ENCODE assay signal across 8 cellular contexts in genomic region chr19:3499738-3500428, GRCh38. TPM values are rescaled to one million over a fixed set of nuclear protein-coding genes. Genes with fewer than 3 reads are reported as not detected.
A peak's percentile ranks its signal among the peaks of the same experiment; 100 is the strongest.
DNase-seq lines count a peak whose midpoint lies in the region; ATAC-seq, FAIRE-seq and TF ChIP-seq lines count a peak whose summit lies in the region.

No MANE protein-coding gene starts in this region.

- H3K27me3 ChIP-seq in testis: no peaks in the 10 kb centered on the region

- intact Hi-C loops in testis (cut with DNase I; ENCODE audit: low total_unique reads): no loop called here

- H3K4me3 Mint-ChIP-seq in activated naive CD4-positive, alpha-beta T cell treated with anti-CD3 and anti-CD28 coated beads, Interleukin-2, amount 10 ng/mL, durations not matched to agents 7 days and 5 days: peak overlapping the region; percentile 85

- H3K27me3 Mint-ChIP-seq in activated naive CD4-positive, alpha-beta T cell treated with anti-CD3 and anti-CD28 coated beads, Interleukin-2, amount 10 ng/mL, durations not matched to agents 7 days and 5 days: no peaks in the 10 kb centered on the region

- H3K36me3 Mint-ChIP-seq in activated naive CD4-positive, alpha-beta T cell treated with anti-CD3 and anti-CD28 coated beads, Interleukin-2, amount 10 ng/mL, durations not matched to agents 7 days and 5 days: peaks cover 21% of the 10 kb centered on the region
- H3K36me3 Mint-ChIP-seq in activated naive CD4-positive, alpha-beta T cell treated with anti-CD3 and anti-CD28 coated beads, Interleukin-2, amount 50 U/mL, for 72 hours: peaks cover 7% of the 10 kb centered on the region in 2 donors

- no peak for TF ChIP-seq CTCF in testis (IDR thresholded peaks at IDR 0.05)

- no peaks in the 10 kb centered on the region for H3K9me3 Mint-ChIP-seq in activated naive CD4-positive, alpha-beta T cell treated with anti-CD3 and anti-CD28 coated beads, Interleukin-2, amount 10 ng/mL, durations not matched to agents 7 days and 5 days
- peaks cover 0 to 5% of the 10 kb centered on the region in 2 donors for H3K9me3 Mint-ChIP-seq in activated naive CD4-positive, alpha-beta T cell treated with anti-CD3 and anti-CD28 coated beads, Interleukin-2, amount 50 U/mL, for 72 hours

- CTCF ChIA-PET in activated naive CD4-positive, alpha-beta T cell treated with anti-CD3 and anti-CD28 coated beads, Interleukin-2, amount 10 ng/mL, durations not matched to agents 7 days and 5 days (lab: Charles Lee): interaction anchor here (1.1 kb wide), 1 partner anchor 14 kb away, joined by 3 read pairs; no protein-coding TSS in a partner anchor

- peak; percentile 4 to 19 for ATAC-seq in activated naive CD4-positive, alpha-beta T cell treated with anti-CD3 and anti-CD28 coated beads, Interleukin-2, amount 50 U/mL, for 72 hours

- 13 to 22% methylated on average over 18 of the region's 18 CpGs for WGBS in testis, 2 donors

- peak overlapping the region; percentile 89 for H3K27ac Mint-ChIP-seq in activated naive CD4-positive, alpha-beta T cell treated with anti-CD3 and anti-CD28 coated beads, Interleukin-2, amount 10 ng/mL, durations not matched to agents 7 days and 5 days
- H3K27ac Mint-ChIP-seq in activated naive CD4-positive, alpha-beta T cell treated with anti-CD3 and anti-CD28 coated beads, Interleukin-2, amount 50 U/mL, for 72 hours: peak overlapping the region; percentile 99

- H3K4me1 ChIP-seq in testis: peaks cover 10% of the 10 kb centered on the region

- peak overlapping the region; percentile 88 to 89 for H3K27ac ChIP-seq in testis

- no peak for DNase-seq in activated naive CD4-positive, alpha-beta T cell treated with anti-CD3 and anti-CD28 coated beads, Interleukin-2, amount 10 ng/mL, durations not matched to agents 7 days and 5 days
- DNase-seq in activated naive CD4-positive, alpha-beta T cell treated with anti-CD3 and anti-CD28 coated beads, Interleukin-2, amount 50 U/mL, for 16 hours: no peak
- no peak for DNase-seq in activated naive CD4-positive, alpha-beta T cell treated with anti-CD3 and anti-CD28 coated beads, Interleukin-2, amount 50 U/mL, for 72 hours (ENCODE audit: low spot score in 2 of 2)
- peak; percentile 49 for DNase-seq in islet precursor cell
- no peak for DNase-seq in testis
- DNase-seq in RPMI8226: no peak
- DNase-seq in frontal cortex (ENCODE audit: low spot score in 2 of 2): no peak
- no peak for DNase-seq in mesenteric fat pad (ENCODE audit: low spot score)

- FAIRE-seq in frontal cortex (lab: Jason Lieb, UNC): no peak

- TF ChIP-seq POLR2A in testis (IDR thresholded peaks at IDR 0.05): no peak

- H3K9me3 ChIP-seq in testis: no peaks in the 10 kb centered on the region

- peaks cover 31% of the 10 kb centered on the region for H3K4me1 Mint-ChIP-seq in activated naive CD4-positive, alpha-beta T cell treated with anti-CD3 and anti-CD28 coated beads, Interleukin-2, amount 10 ng/mL, durations not matched to agents 7 days and 5 days

- peak overlapping the region; percentile 78 to 81 for H3K4me3 ChIP-seq in testis

- H3K36me3 ChIP-seq in testis (ENCODE audit: low read depth, missing control alignments): no peaks in the 10 kb centered on the region

RNA-seq across cellular contexts. Expression of gene DOHH, which starts 0.6 kb away (rescaled TPM):
- total RNA-seq in activated naive CD4-positive, alpha-beta T cell treated with anti-CD3 and anti-CD28 coated beads, Interleukin-2, amount 50 U/mL, for 72 hours: 10 to 100 TPM; 13.2 to 14.8 TPM
- total RNA-seq in testis: 10 to 100 TPM; 23.5 to 29.1 TPM
- polyA plus RNA-seq in testis (ENCODE audit: insufficient read depth, low read depth, low replicate concordance): 10.7 TPM
- 11.8 TPM for total RNA-seq in frontal cortex
- 10.5 TPM for total RNA-seq in mesenteric fat pad

RNA-seq across cellular contexts. Expression of gene FZR1, which starts 6.2 kb away (rescaled TPM):
- total RNA-seq in activated naive CD4-positive, alpha-beta T cell treated with anti-CD3 and anti-CD28 coated beads, Interleukin-2, amount 50 U/mL, for 72 hours: 10 to 100 TPM; 52.4 to 73.5 TPM
- total RNA-seq in testis: 10 to 100 TPM; 91.2 to 95.1 TPM
- 123 TPM for polyA plus RNA-seq in testis (ENCODE audit: insufficient read depth, low read depth, low replicate concordance)
- 31.0 TPM for total RNA-seq in frontal cortex
- 28.1 TPM for total RNA-seq in mesenteric fat pad

RNA-seq across cellular contexts. Expression of gene SMIM44, which starts 16.6 kb away (rescaled TPM):
- not detected for total RNA-seq in activated naive CD4-positive, alpha-beta T cell treated with anti-CD3 and anti-CD28 coated beads, Interleukin-2, amount 50 U/mL, for 72 hours
- total RNA-seq in testis: not detected
- not detected for polyA plus RNA-seq in testis (ENCODE audit: insufficient read depth, low read depth, low replicate concordance)
- not detected for total RNA-seq in frontal cortex
- total RNA-seq in mesenteric fat pad: not detected

RNA-seq across cellular contexts. Expression of gene SMIM24, which starts 19.6 kb away (rescaled TPM):
- under 1 TPM in 1 of 2 donors, not detected in 1; 0.72 TPM for total RNA-seq in activated naive CD4-positive, alpha-beta T cell treated with anti-CD3 and anti-CD28 coated beads, Interleukin-2, amount 50 U/mL, for 72 hours
- 1 to 10 TPM; 1.3 to 3.1 TPM for total RNA-seq in testis
- 10.1 TPM for polyA plus RNA-seq in testis (ENCODE audit: insufficient read depth, low read depth, low replicate concordance)
- not detected for total RNA-seq in frontal cortex
- total RNA-seq in mesenteric fat pad: 0.42 TPM

RNA-seq across cellular contexts. Expression of gene TEKTIP1, which starts 39.1 kb away (rescaled TPM):
- 1 to 10 TPM; 3.0 to 3.8 TPM for total RNA-seq in activated naive CD4-positive, alpha-beta T cell treated with anti-CD3 and anti-CD28 coated beads, Interleukin-2, amount 50 U/mL, for 72 hours
- total RNA-seq in testis (10 to 100 TPM; 35.8 to 55.9 TPM), frontal cortex (0.41 TPM), mesenteric fat pad (0.51 TPM)
- polyA plus RNA-seq in testis (ENCODE audit: insufficient read depth, low read depth, low replicate concordance): 68.2 TPM
